ENCODE assay signal across 8 cellular contexts in the genomic region with DNA sequence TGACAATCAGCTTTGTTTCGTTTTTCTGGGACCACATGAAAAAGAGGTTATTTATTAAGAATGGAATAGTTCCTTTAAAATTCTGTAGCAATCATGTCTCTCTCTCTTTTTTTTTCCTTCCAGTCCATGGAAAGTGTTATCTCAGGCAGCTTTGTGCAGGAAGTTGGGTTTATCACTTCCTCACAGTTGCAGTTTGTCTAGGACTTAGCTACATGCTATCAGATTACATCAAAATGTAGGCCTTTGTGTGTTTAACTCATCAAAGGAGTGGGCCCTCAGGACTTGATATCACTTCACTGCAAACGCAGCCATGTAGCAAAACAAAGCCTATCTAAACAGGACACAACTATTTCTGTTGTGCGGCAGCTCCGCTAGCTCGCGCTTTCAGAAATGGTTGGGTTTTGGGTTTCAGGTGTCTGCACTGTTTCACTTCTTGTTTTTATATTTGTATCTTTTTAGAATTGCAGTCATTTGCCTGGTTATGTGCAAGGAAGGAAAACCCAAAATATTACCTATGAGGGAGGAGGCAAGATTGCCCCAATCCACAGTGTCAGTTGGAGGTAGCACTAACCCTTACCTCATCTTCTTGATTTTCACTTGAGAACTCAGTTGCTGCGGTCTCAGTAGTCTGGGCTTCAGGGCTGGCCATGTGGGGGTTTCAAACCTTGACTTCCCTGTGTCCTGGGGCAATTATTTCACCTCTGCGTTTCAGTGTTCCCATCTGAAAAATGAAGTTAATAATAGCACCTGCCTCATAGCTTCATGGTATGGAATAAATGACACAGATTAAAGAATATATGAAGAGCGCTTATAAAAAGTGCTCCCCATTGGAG.
DNase-seq lines count a peak whose midpoint lies in the region; ATAC-seq and TF ChIP-seq lines count a peak whose summit lies in the region.

No MANE protein-coding gene starts in this region.

- H3K4me3 ChIP-seq in BLaER1 treated with 17β-estradiol and CSF1 and Interleukin-3, amounts not matched to agents 10 nM and 100 nM = peak overlapping the region; percentile 19 to 48 (median 42); a peak in 13 of 20 replicates
- no peak overlapping the region for H3K4me3 ChIP-seq in PC-3 (ENCODE audit: low read length)

- peak overlapping the region; percentile 70 to 92 (median 87); a peak in 21 of 22 replicates for H3K27ac ChIP-seq in BLaER1 treated with 17β-estradiol and CSF1 and Interleukin-3, amounts not matched to agents 10 nM and 100 nM
- H3K27ac ChIP-seq in PC-3 (ENCODE audit: low read length) (no peak overlapping the region), foreskin keratinocyte (no peak overlapping the region)

- H3K27me3 ChIP-seq in BLaER1 treated with 17β-estradiol and CSF1 and Interleukin-3, amounts not matched to agents 10 nM and 100 nM = no peaks in the 10 kb centered on the region
- H3K27me3 ChIP-seq in PC-3 (ENCODE audit: low read length) = no peaks in the 10 kb centered on the region
- peaks cover 4% of the 10 kb centered on the region for H3K27me3 ChIP-seq in foreskin keratinocyte

- DNase-seq in GM19238 (ENCODE audit: insufficient read length, low spot score) (peak; percentile 42), PC-3 (no peak), left kidney (ENCODE audit: low read depth, low spot score) (peak; percentile 70), T1000 (lab: John Stamatoyannopoulos, UW) (no peak), activated gamma-delta T cell (lab: John Stamatoyannopoulos, UW) (no peak), foreskin keratinocyte (no peak)

- CTCF ChIA-PET in PC-3 (lab: Charles Lee) = no interaction called here

- H3K79me2 ChIP-seq in PC-3 (ENCODE audit: low read length) = no peaks in the 10 kb centered on the region

- H3K36me3 ChIP-seq in BLaER1 treated with 17β-estradiol and CSF1 and Interleukin-3, amounts not matched to agents 10 nM and 100 nM = no peaks in the 10 kb centered on the region
- no peaks in the 10 kb centered on the region for H3K36me3 ChIP-seq in PC-3 (ENCODE audit: low read depth, low read length)

- H3K9ac ChIP-seq in BLaER1 treated with 17β-estradiol and CSF1 and Interleukin-3, amounts not matched to agents 10 nM and 100 nM = peak overlapping the region; percentile 51 to 80 (median 75); a peak in 21 of 22 replicates
- H3K9ac ChIP-seq in PC-3 (ENCODE audit: low read length) = no peak overlapping the region

- no peaks in the 10 kb centered on the region for H4K20me1 ChIP-seq in BLaER1 treated with 17β-estradiol and CSF1 and Interleukin-3, amounts not matched to agents 10 nM and 100 nM
- no peaks in the 10 kb centered on the region for H4K20me1 ChIP-seq in PC-3 (ENCODE audit: low read length)

- H3K9me3 ChIP-seq in BLaER1 treated with 17β-estradiol and CSF1 and Interleukin-3, amounts not matched to agents 10 nM and 100 nM (replicated peaks in 1 of 11) = peaks cover 0 to 9% (median 0%) of the 10 kb centered on the region in 11 experiments; a peak in 5 of 22 replicates
- H3K9me3 ChIP-seq in PC-3 (ENCODE audit: low read length) = no peaks in the 10 kb centered on the region

- no TSS peak for BruUV-seq in PC-3 (replicated peaks; lab: Mats Ljungman, UMichigan)

- intact Hi-C loops in PC-3 (cut with micrococcal nuclease) = no loop called here

- ATAC-seq in HG03097 (IDR thresholded peaks at IDR 0.05; ENCODE audit: low FRiP score, unreplicated experiment) (peak; percentile 66), PC-3 (no peak), foreskin keratinocyte (no peak)

- TF ChIP-seq CTCF in PC-3 (conservative IDR thresholded peaks at IDR 0.05; ENCODE audit: low read depth, low read length) = no peak
- TF ChIP-seq CTCF in foreskin keratinocyte (conservative IDR thresholded peaks at IDR 0.05) = no peak

- no peaks in the 10 kb centered on the region for H3K9me2 ChIP-seq in PC-3 (replicated peaks; ENCODE audit: low read length)

- H2AFZ ChIP-seq in PC-3 (ENCODE audit: low read length) = 0 out of 2 replicates have a peak overlapping the region, but pooled peaks have one; percentile 26

- peak overlapping the region; percentile 81 to 94 (median 86) for H3K4me2 ChIP-seq in BLaER1 treated with 17β-estradiol and CSF1 and Interleukin-3, amounts not matched to agents 10 nM and 100 nM
- no peak overlapping the region for H3K4me2 ChIP-seq in PC-3 (ENCODE audit: low read length)

- H3K4me1 ChIP-seq in BLaER1 treated with 17β-estradiol and CSF1 and Interleukin-3, amounts not matched to agents 10 nM and 100 nM = peaks cover 40 to 91% (median 77%) of the 10 kb centered on the region in 10 experiments
- H3K4me1 ChIP-seq in PC-3 (ENCODE audit: insufficient read depth, low read length) (peaks cover 16% of the 10 kb centered on the region), foreskin keratinocyte (no peaks in the 10 kb centered on the region)

- H3F3A ChIP-seq in PC-3 (ENCODE audit: low read length, unreplicated experiment) = no peaks in the 10 kb centered on the region

- POLR2A ChIA-PET in PC-3 (lab: Charles Lee; ENCODE audit: unreplicated experiment) = interaction anchor here (0.6 to 1.0 kb wide), 3 partner anchors 27 to 52 kb away, joined by 3 to 4 read pairs (median 3); no protein-coding TSS in a partner anchor

Comparison
In these comparisons a context has a peak if more than half of its experiments do, and no peak if none do; other contexts are left out.
1. H3K27ac ChIP-seq: peak in BLaER1 treated with 17β-estradiol and CSF1 and Interleukin-3, amounts not matched to agents 10 nM and 100 nM (11 of 11); none in PC-3 (single experiment) and foreskin keratinocyte (single experiment).
2. DNase-seq: peak in GM19238 (single experiment) and left kidney (single experiment); none in PC-3 (single experiment), T1000 (single experiment), activated gamma-delta T cell (single experiment) and foreskin keratinocyte (0 of 2).